18 cellular contexts compared by ENCODE assay signal in genomic region chr16:67027046-67027445, GRCh38. TPM values are rescaled to one million over a fixed set of nuclear protein-coding genes. Genes with fewer than 3 reads are reported as not detected.
A peak's percentile ranks its signal among the peaks of the same experiment; 100 is the strongest.
DNase-seq lines count a peak whose midpoint lies in the region; ATAC-seq and TF ChIP-seq lines count a peak whose summit lies in the region.
"Had no signal": no experiment of that assay in that cellular context is flagged by ENCODE, and none has a peak within 500 bp of the region (broad histone marks: within the 10 kb centered on the region; RNA-seq: fewer than 3 reads in every experiment).

No MANE protein-coding gene starts in this region.

- H3K9me3 Mint-ChIP-seq in CD4-positive, CD25-positive, alpha-beta regulatory T cell = no peaks in the 10 kb centered on the region
- H3K9me3 Mint-ChIP-seq in activated naive CD8-positive, alpha-beta T cell treated with anti-CD3 and anti-CD28 coated beads for 36 hours = no peaks in the 10 kb centered on the region
- H3K9me3 Mint-ChIP-seq in nephron (no peaks in the 10 kb centered on the region), endothelial cell (ENCODE audit: unreplicated experiment) (no peaks in the 10 kb centered on the region)

- peak overlapping the region in 2 of 3 donors; percentile 37 to 78 for H3K27ac Mint-ChIP-seq in CD4-positive, CD25-positive, alpha-beta regulatory T cell
- H3K27ac Mint-ChIP-seq in activated naive CD8-positive, alpha-beta T cell treated with anti-CD3 and anti-CD28 coated beads for 36 hours = peak overlapping the region; percentile 19
- H3K27ac Mint-ChIP-seq in nephron (peak overlapping the region; percentile 77 to 88 (median 82)), endothelial cell (ENCODE audit: unreplicated experiment) (no peak overlapping the region)

- peaks cover 5 to 35% (median 25%) of the 10 kb centered on the region in 4 donors for H3K4me1 Mint-ChIP-seq in CD4-positive, CD25-positive, alpha-beta regulatory T cell
- peaks cover 30% of the 10 kb centered on the region for H3K4me1 Mint-ChIP-seq in activated naive CD8-positive, alpha-beta T cell treated with anti-CD3 and anti-CD28 coated beads for 36 hours
- peaks cover 53% of the 10 kb centered on the region for H3K4me1 Mint-ChIP-seq in nephron
- H3K4me1 Mint-ChIP-seq in endothelial cell (ENCODE audit: unreplicated experiment) = peaks cover 23% of the 10 kb centered on the region

- H3K4me1 ChIP-seq in CD4-positive, CD25-positive, alpha-beta regulatory T cell (ENCODE audit: control insufficient read depth, insufficient read depth, low read length, poor library complexity, severe bottlenecking) = peaks cover 29% of the 10 kb centered on the region

- H3K27me3 ChIP-seq in CD4-positive, CD25-positive, alpha-beta regulatory T cell (ENCODE audit: control insufficient read depth, insufficient read depth, low read length) = no peaks in the 10 kb centered on the region
- H3K27me3 ChIP-seq: breast epithelium, heart left ventricle, MG63, suprapubic skin had no signal

- H3K4me3 ChIP-seq in CD4-positive, CD25-positive, alpha-beta regulatory T cell (ENCODE audit: low read depth, low read length) = no peak overlapping the region
- H3K4me3 ChIP-seq: breast epithelium, HAP-1, heart left ventricle, MG63, suprapubic skin had no signal

- ATAC-seq in CD4-positive, CD25-positive, alpha-beta regulatory T cell (ENCODE audit: low read depth in 2 of 2) = no peak
- ATAC-seq: heart left ventricle, right cardiac atrium had no signal

- no peak for TF ChIP-seq CTCF in nephron (IDR thresholded peaks at IDR 0.05; ENCODE audit: unreplicated experiment in 3 of 3)
- TF ChIP-seq CTCF in endothelial cell (IDR thresholded peaks at IDR 0.05; ENCODE audit: unreplicated experiment) = no peak

- peaks cover 3% of the 10 kb centered on the region for H3K36me3 Mint-ChIP-seq in CD4-positive, CD25-positive, alpha-beta regulatory T cell
- peaks cover 17% of the 10 kb centered on the region for H3K36me3 Mint-ChIP-seq in activated naive CD8-positive, alpha-beta T cell treated with anti-CD3 and anti-CD28 coated beads for 36 hours
- H3K36me3 Mint-ChIP-seq in nephron (ENCODE audit: low read depth) (peaks cover 9% of the 10 kb centered on the region), endothelial cell (ENCODE audit: low read depth, unreplicated experiment) (no peaks in the 10 kb centered on the region)

- no peak overlapping the region for H3K27ac ChIP-seq in CD4-positive, CD25-positive, alpha-beta regulatory T cell (ENCODE audit: insufficient read depth, low read length, poor library complexity, severe bottlenecking)
- H3K27ac ChIP-seq: breast epithelium, heart left ventricle, suprapubic skin had no signal

- H3K9me3 ChIP-seq in CD4-positive, CD25-positive, alpha-beta regulatory T cell (ENCODE audit: control insufficient read depth in 2 of 2, low read length in 2 of 2) = no peaks in the 10 kb centered on the region
- H3K9me3 ChIP-seq: breast epithelium, HAP-1, heart left ventricle, MG63, suprapubic skin had no signal

- no peak for DNase-seq in CD4-positive, CD25-positive, alpha-beta regulatory T cell
- DNase-seq in D341Med (ENCODE audit: low spot score) = peak; percentile 5
- no peak for DNase-seq in activated naive CD8-positive, alpha-beta T cell treated with anti-CD3 and anti-CD28 coated beads for 36 hours
- no peak for DNase-seq in retina
- no peak for DNase-seq in endothelial cell (ENCODE audit: low spot score)
- no peak for DNase-seq in amniotic stem cell (lab: John Stamatoyannopoulos, UW)
- DNase-seq: activated gamma-delta T cell treated with Interleukin-2 at 50 U/mL for 16 hours, AML-193, DMS 273 treated with DMSO at 0.1 percent for 48 hours, MG63, NCI-H1694 treated with DMSO at 0.1 percent for 48 hours, NCI-H446 treated with DMSO at 0.1 percent for 48 hours, right cardiac atrium had no signal

- no peaks in the 10 kb centered on the region for H3K27me3 Mint-ChIP-seq in CD4-positive, CD25-positive, alpha-beta regulatory T cell
- H3K27me3 Mint-ChIP-seq in activated naive CD8-positive, alpha-beta T cell treated with anti-CD3 and anti-CD28 coated beads for 36 hours = no peaks in the 10 kb centered on the region
- H3K27me3 Mint-ChIP-seq in nephron (ENCODE audit: low read depth) = no peaks in the 10 kb centered on the region
- H3K27me3 Mint-ChIP-seq in endothelial cell (ENCODE audit: unreplicated experiment) = no peaks in the 10 kb centered on the region

- peak overlapping the region; percentile 26 to 87 (median 44) for H3K4me3 Mint-ChIP-seq in CD4-positive, CD25-positive, alpha-beta regulatory T cell
- H3K4me3 Mint-ChIP-seq in activated naive CD8-positive, alpha-beta T cell treated with anti-CD3 and anti-CD28 coated beads for 36 hours = peak overlapping the region; percentile 38
- H3K4me3 Mint-ChIP-seq in nephron = peak overlapping the region; percentile 40 to 84 (median 74)
- H3K4me3 Mint-ChIP-seq in endothelial cell (ENCODE audit: unreplicated experiment) = no peak overlapping the region

- H3K36me3 ChIP-seq in CD4-positive, CD25-positive, alpha-beta regulatory T cell (ENCODE audit: control insufficient read depth, insufficient read depth, low read length) = no peaks in the 10 kb centered on the region
- H3K36me3 ChIP-seq: breast epithelium, suprapubic skin had no signal

RNA-seq across cellular contexts. Expression of gene CBFB, which starts 1.9 kb away (rescaled TPM):
- total RNA-seq in CD4-positive, CD25-positive, alpha-beta regulatory T cell = 108 TPM
- 100 to 1,000 TPM in 1 of 4 donors, 10 to 100 TPM in 3; 60.9 to 104 (median 77.2) TPM for polyA plus RNA-seq in CD4-positive, CD25-positive, alpha-beta regulatory T cell
- 100 to 1,000 TPM; 110 to 114 TPM for total RNA-seq in activated naive CD8-positive, alpha-beta T cell treated with anti-CD3 and anti-CD28 coated beads for 36 hours
- total RNA-seq in endothelial cell (ENCODE audit: unreplicated experiment) = 65.8 TPM

RNA-seq across cellular contexts. Expression of gene CES4A, which starts 38.7 kb away (rescaled TPM):
- 11.9 TPM for total RNA-seq in CD4-positive, CD25-positive, alpha-beta regulatory T cell
- polyA plus RNA-seq in CD4-positive, CD25-positive, alpha-beta regulatory T cell = 1 to 10 TPM; 1.6 to 3.0 (median 2.7) TPM
- total RNA-seq in activated naive CD8-positive, alpha-beta T cell treated with anti-CD3 and anti-CD28 coated beads for 36 hours = 1 to 10 TPM; 3.5 to 4.6 TPM
- 1.1 TPM for total RNA-seq in endothelial cell (ENCODE audit: unreplicated experiment)
